Comparison of ENCODE assay signal across 18 cellular contexts in genomic region chr7:149863500-149863899, GRCh38.
"Had no signal": no experiment of that assay in that cellular context is flagged by ENCODE, and none has a peak within 500 bp of the region (broad histone marks: within the 10 kb centered on the region; RNA-seq: fewer than 3 reads in every experiment).

No MANE protein-coding gene starts in this region.

- DNase-seq: activated CD4-positive, alpha-beta T cell treated with anti-CD3 and anti-CD28 coated beads for 48 hours; activated gamma-delta T cell treated with Interleukin-2 at 50 U/mL for 16 hours; activated T-cell treated with anti-CD3 and anti-CD28 coated beads, Interleukin-2, amount 50 U/mL, for 48 hours; erythroblast; gastrocnemius medialis; heart right ventricle; mesendoderm; small intestine; stimulated activated CD4-positive, alpha-beta T cell treated with anti-CD3 and anti-CD28 coated beads, Interleukin-4, amount 100 ng/mL, for 24 hours; stimulated activated naive CD4-positive, alpha-beta T cell treated with Interleukin-2 at 50 U/mL for 16 hours; substantia nigra; transverse colon had no signal

- H3K27me3 ChIP-seq: cardiac muscle cell, dorsolateral prefrontal cortex, gastrocnemius medialis, heart right ventricle, transverse colon, vagina had no signal

- H3K36me3 ChIP-seq: cardiac muscle cell had no signal

- H3K4me1 ChIP-seq: gastrocnemius medialis, prostate gland, transverse colon, vagina had no signal

- FAIRE-seq: small intestine had no signal

- ATAC-seq: gastrocnemius medialis, heart right ventricle, right cardiac atrium, WTC11 had no signal

- H3K4me3 ChIP-seq: cardiac muscle cell, dorsolateral prefrontal cortex, gastrocnemius medialis, heart right ventricle, prostate gland, transverse colon, vagina had no signal

- H3K27ac ChIP-seq: cardiac muscle cell, gastrocnemius medialis, heart right ventricle, prostate gland, transverse colon, vagina had no signal

- H3K9me3 ChIP-seq: gastrocnemius medialis, heart right ventricle, prostate gland, transverse colon, vagina had no signal
